ENCODE assay signal across 8 cellular contexts in genomic region chr1:173867753-173868265, GRCh38. TPM values are rescaled to one million over a fixed set of nuclear protein-coding genes. Genes with fewer than 3 reads are reported as not detected.
DNase-seq lines count a peak whose midpoint lies in the region; ATAC-seq and TF ChIP-seq lines count a peak whose summit lies in the region.

GAS5 (minus strand) TSS chr1:173867989.

- intact Hi-C loops in CD8-positive, alpha-beta T cell (cut with DNase I, micrococcal nuclease) = loop anchor here (1.0 to 10.0 kb wide), 13 partner anchors 44 to 1336 kb away; partner anchors contain the start of genes CENPL (in 2 of the 2), DARS2 (in 2 of the 2), KLHL20 (in 2 of the 2) and PRDX6 (in 2 of the 2)

- peak within 1 kb of the TSS; percentile 75 for H3K27ac ChIP-seq in CD8-positive, alpha-beta T cell (ENCODE audit: low read depth, low read length)

- H3K4me3 Mint-ChIP-seq in CD8-positive, alpha-beta T cell = peak within 1 kb of the TSS; percentile 95
- H3K4me3 Mint-ChIP-seq in effector memory CD8-positive, alpha-beta T cell = peak within 1 kb of the TSS; percentile 88 to 99
- H3K4me3 Mint-ChIP-seq in memory B cell = peak within 1 kb of the TSS; percentile 93

- H3K27me3 Mint-ChIP-seq in CD8-positive, alpha-beta T cell (ENCODE audit: low read depth) = no peaks in the 10 kb centered on the region
- no peaks in the 10 kb centered on the region for H3K27me3 Mint-ChIP-seq in effector memory CD8-positive, alpha-beta T cell
- no peaks in the 10 kb centered on the region for H3K27me3 Mint-ChIP-seq in memory B cell

- H3K27ac Mint-ChIP-seq in CD8-positive, alpha-beta T cell = peak within 1 kb of the TSS; percentile 96
- peak within 1 kb of the TSS; percentile 96 to 97 for H3K27ac Mint-ChIP-seq in effector memory CD8-positive, alpha-beta T cell
- H3K27ac Mint-ChIP-seq in memory B cell = peak within 1 kb of the TSS; percentile 92

- H3K27me3 ChIP-seq in CD8-positive, alpha-beta T cell (ENCODE audit: insufficient read depth, low read length) = no peaks in the 10 kb centered on the region

- peak within 1 kb of the TSS; percentile 74 for H3K4me3 ChIP-seq in CD8-positive, alpha-beta T cell (ENCODE audit: low read depth, low read length)

- DNase-seq in CD8-positive, alpha-beta T cell = peak; percentile 97 to 99 (median 98)
- peak; percentile 97 for DNase-seq in HS-27A (ENCODE audit: low read depth)
- peak; percentile 99 for DNase-seq in NK-92 treated with Interleukin-12 subunit alpha and Interleukin-12 subunit beta, amount 100 ng/mL, for 24 hours (lab: John Stamatoyannopoulos, UW)
- DNase-seq in activated CD8-positive, alpha-beta memory T cell treated with anti-CD3 and anti-CD28 coated beads for 4 hours (ENCODE audit: low read depth in 2 of 2) = peak; percentile 99
- peak; percentile 97 to 99 (median 98) for DNase-seq in effector memory CD8-positive, alpha-beta T cell
- DNase-seq in memory B cell (ENCODE audit: low spot score in 2 of 2) = peak; percentile 89 to 96
- peak; percentile 98 for DNase-seq in stimulated activated CD8-positive, alpha-beta memory T cell treated with anti-CD3 and anti-CD28 coated beads, Interleukin-12 subunit alpha, Interleukin-12 subunit beta, amount 100 ng/mL, for 24 hours (ENCODE audit: extremely low read depth)

- TF ChIP-seq CTCF in CD8-positive, alpha-beta T cell (IDR thresholded peaks at IDR 0.05) = no peak

- peaks cover 61% of the 10 kb centered on the region for H3K4me1 ChIP-seq in CD8-positive, alpha-beta T cell (ENCODE audit: insufficient read depth, low read length)

- H3K36me3 Mint-ChIP-seq in CD8-positive, alpha-beta T cell = peaks cover 69% of the 10 kb centered on the region
- peaks cover 70% of the 10 kb centered on the region for H3K36me3 Mint-ChIP-seq in effector memory CD8-positive, alpha-beta T cell (ENCODE audit: insufficient read depth)
- peaks cover 40% of the 10 kb centered on the region for H3K36me3 Mint-ChIP-seq in memory B cell

- CTCF ChIA-PET in CD8-positive, alpha-beta T cell (lab: Charles Lee) = interaction anchor here (1.1 to 2.3 kb wide), 2 partner anchors 43 to 44 kb away, joined by 3 to 9 read pairs; no protein-coding TSS in a partner anchor

- H3K36me3 ChIP-seq in CD8-positive, alpha-beta T cell (ENCODE audit: insufficient read depth, low read length) = peaks cover 25% of the 10 kb centered on the region

- H3K9me3 ChIP-seq in CD8-positive, alpha-beta T cell (ENCODE audit: low read length) = no peaks in the 10 kb centered on the region

- no peaks in the 10 kb centered on the region for H3K9me3 Mint-ChIP-seq in CD8-positive, alpha-beta T cell
- H3K9me3 Mint-ChIP-seq in effector memory CD8-positive, alpha-beta T cell = no peaks in the 10 kb centered on the region
- H3K9me3 Mint-ChIP-seq in memory B cell = no peaks in the 10 kb centered on the region

- peaks cover 70% of the 10 kb centered on the region for H3K4me1 Mint-ChIP-seq in CD8-positive, alpha-beta T cell (ENCODE audit: low read depth)
- peaks cover 56 to 69% of the 10 kb centered on the region in 2 donors for H3K4me1 Mint-ChIP-seq in effector memory CD8-positive, alpha-beta T cell (ENCODE audit: low read depth in 2 of 2)
- H3K4me1 Mint-ChIP-seq in memory B cell = peaks cover 49% of the 10 kb centered on the region

- peak; percentile 78 for ATAC-seq in CD8-positive, alpha-beta T cell
- peak; percentile 60 for ATAC-seq in GM19463 (IDR thresholded peaks at IDR 0.05; ENCODE audit: unreplicated experiment)
- peak; percentile 77 for ATAC-seq in effector memory CD8-positive, alpha-beta T cell (replicated peaks)
- ATAC-seq in memory B cell (ENCODE audit: low read depth) = peak; percentile 72

- POLR2A ChIA-PET in CD8-positive, alpha-beta T cell (lab: Charles Lee) = interaction anchor here (0.6 to 3.3 kb wide), 15 partner anchors 10 to 1132 kb away, joined by 3 to 24 read pairs (median 6); partner anchors contain the start of genes CACYBP, CENPL, DARS2 and KLHL20

RNA-seq across cellular contexts. Expression of gene GAS5, which starts in this region (rescaled TPM):
- total RNA-seq in CD8-positive, alpha-beta T cell = 100 to 1,000 TPM; 774 to 800 TPM

Comparison
In these comparisons a context has a peak if more than half of its experiments do, and no peak if none do; other contexts are left out.
1. Peak in every context shown above with its lines: DNase-seq, ATAC-seq, H3K4me3 ChIP-seq and H3K27ac ChIP-seq.